ENCODE assay signal across 14 cellular contexts in the genomic region with DNA sequence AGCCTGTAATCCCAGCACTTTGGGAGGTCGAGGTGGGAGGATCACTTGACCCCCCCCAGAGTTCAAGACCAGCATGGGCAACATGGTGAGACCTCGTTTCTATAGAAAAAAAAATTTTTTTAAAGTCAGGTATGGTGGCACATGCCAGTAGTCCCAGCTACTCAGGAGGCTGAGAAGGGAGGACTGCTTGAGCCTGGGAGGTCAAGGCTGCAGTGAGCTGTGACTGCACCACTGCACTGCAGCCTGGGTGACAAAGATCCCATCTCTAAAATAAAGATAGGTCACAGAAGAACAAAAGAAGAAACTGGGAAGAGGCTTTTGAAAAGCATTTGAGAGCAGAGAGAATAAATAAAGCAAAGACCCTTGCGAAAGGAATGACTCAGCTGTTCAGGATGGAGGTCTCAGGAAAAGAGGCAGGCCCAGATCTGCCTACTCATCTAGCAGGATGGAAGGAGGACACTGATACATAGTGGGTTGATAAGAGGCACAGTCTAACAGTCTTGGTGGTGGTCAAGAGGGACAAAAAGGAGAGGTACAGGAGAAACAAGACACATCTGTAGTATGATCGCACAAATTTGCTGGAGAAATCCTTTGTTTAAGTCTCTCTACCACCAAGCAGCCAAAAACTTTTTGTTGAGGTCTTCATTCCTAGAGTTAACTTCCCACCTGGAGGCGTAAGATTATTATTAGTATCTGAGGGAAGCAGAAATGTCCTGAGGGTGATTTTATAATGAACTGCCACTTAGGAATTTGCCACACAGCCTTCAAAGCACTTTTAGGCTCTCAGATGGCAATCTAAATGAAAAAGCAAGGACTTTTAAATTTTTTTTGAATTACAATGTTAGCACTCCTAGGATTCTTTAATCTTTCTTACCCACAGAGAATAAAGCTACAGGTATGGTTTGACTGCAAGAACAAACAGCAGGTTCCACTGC. TPM values are rescaled to one million over a fixed set of nuclear protein-coding genes. Genes with fewer than 3 reads are reported as not detected.
DNase-seq lines count a peak whose midpoint lies in the region; ATAC-seq, FAIRE-seq and TF ChIP-seq lines count a peak whose summit lies in the region.
"Had no signal": no experiment of that assay in that cellular context is flagged by ENCODE, and none has a peak within 500 bp of the region (broad histone marks: within the 10 kb centered on the region; RNA-seq: fewer than 3 reads in every experiment).

No MANE protein-coding gene starts in this region.

- H3K27me3 Mint-ChIP-seq in CD8-positive, alpha-beta memory T cell = no peaks in the 10 kb centered on the region
- no peaks in the 10 kb centered on the region for H3K27me3 Mint-ChIP-seq in natural killer cell (ENCODE audit: low read depth in 2 of 2)
- H3K27me3 Mint-ChIP-seq: activated CD4-positive, alpha-beta T cell treated with anti-CD3 and anti-CD28 coated beads, Interleukin-2, amount 10 ng/mL, durations not matched to agents 7 days and 5 days had no signal

- 80 to 85% methylated on average over 5 of the region's 5 CpGs for WGBS in body of pancreas, 2 donors

- peaks cover 10% of the 10 kb centered on the region for H3K79me2 ChIP-seq in keratinocyte (ENCODE audit: control insufficient read depth, insufficient read depth, low read length)

- H3K9me1 ChIP-seq in keratinocyte (ENCODE audit: control insufficient read depth, extremely low read depth, insufficient read depth, low read length) = peaks cover 2% of the 10 kb centered on the region

- intact Hi-C loops in natural killer cell (cut with micrococcal nuclease) = no loop called here
- intact Hi-C loops in body of pancreas (cut with DNase I) = no loop called here

- H2AFZ ChIP-seq in keratinocyte (ENCODE audit: control insufficient read depth, low read length) = no peak overlapping the region

- no peak overlapping the region for H3K4me3 Mint-ChIP-seq in CD8-positive, alpha-beta memory T cell
- H3K4me3 Mint-ChIP-seq in natural killer cell = no peak overlapping the region
- H3K4me3 Mint-ChIP-seq: activated CD4-positive, alpha-beta T cell treated with anti-CD3 and anti-CD28 coated beads, Interleukin-2, amount 10 ng/mL, durations not matched to agents 7 days and 5 days had no signal

- no peak for DNase-seq in CD8-positive, alpha-beta memory T cell
- peak; percentile 57 for DNase-seq in M059J (ENCODE audit: low read depth)
- peak; percentile 86 for DNase-seq in amniotic epithelial cell (ENCODE audit: low read depth)
- DNase-seq in keratinocyte (ENCODE audit: low read depth, low spot score) = no peak
- no peak for DNase-seq in retina
- no peak for DNase-seq in natural killer cell
- no peak for DNase-seq in H54 (ENCODE audit: insufficient read length, low spot score)
- DNase-seq in body of pancreas = no peak
- DNase-seq: activated CD4-positive, alpha-beta T cell treated with anti-CD3 and anti-CD28 coated beads, Interleukin-2, amount 10 ng/mL, durations not matched to agents 7 days and 5 days; adrenal gland; DMS 273 treated with DMSO at 0.1 percent for 48 hours had no signal

- H3K9ac ChIP-seq in keratinocyte (ENCODE audit: control insufficient read depth, extremely low read depth, insufficient read depth, low read length) = no peak overlapping the region

- ATAC-seq in natural killer cell (no peak), body of pancreas (no peak)

- CTCF ChIA-PET in CD8-positive, alpha-beta memory T cell (lab: Charles Lee) = no interaction called here

- H3K27ac ChIP-seq in CD8-positive, alpha-beta memory T cell (ENCODE audit: low read depth, low read length) = peak overlapping the region; percentile 44
- H3K27ac ChIP-seq in keratinocyte (ENCODE audit: control insufficient read depth, insufficient read depth, low read length) = peak overlapping the region; percentile 32
- no peak overlapping the region for H3K27ac ChIP-seq in body of pancreas
- H3K27ac ChIP-seq: adrenal gland had no signal

- peak overlapping the region in 5 of 8 donors; percentile 21 to 86 (median 36) for H3K27ac Mint-ChIP-seq in CD8-positive, alpha-beta memory T cell
- H3K27ac Mint-ChIP-seq in natural killer cell = no peak overlapping the region
- H3K27ac Mint-ChIP-seq: activated CD4-positive, alpha-beta T cell treated with anti-CD3 and anti-CD28 coated beads, Interleukin-2, amount 10 ng/mL, durations not matched to agents 7 days and 5 days had no signal

- TF ChIP-seq POLR2A in H54 (IDR thresholded peaks at IDR 0.05; ENCODE audit: low read depth, low read length) (no peak), body of pancreas (IDR thresholded peaks at IDR 0.05) (no peak)

- dilution Hi-C loops in keratinocyte (cut with MboI; ENCODE audit: extremely low pct_ligation_motif_present, low sequenced_read_pairs) = no loop called here

- peak overlapping the region; percentile 53 for H3K4me2 ChIP-seq in keratinocyte (ENCODE audit: control insufficient read depth, extremely low read depth, insufficient read depth, low read depth, low read length)

- no peaks in the 10 kb centered on the region for H3K27me3 ChIP-seq in CD8-positive, alpha-beta memory T cell (ENCODE audit: insufficient read depth, low read length, poor library complexity, severe bottlenecking)
- H3K27me3 ChIP-seq in keratinocyte (ENCODE audit: control insufficient read depth, extremely low read depth, insufficient read depth, low read length) (no peaks in the 10 kb centered on the region), body of pancreas (no peaks in the 10 kb centered on the region)
- H3K27me3 ChIP-seq: adrenal gland had no signal

- peaks cover 16 to 80% (median 35%) of the 10 kb centered on the region in 3 donors for H3K36me3 Mint-ChIP-seq in CD8-positive, alpha-beta memory T cell
- H3K36me3 Mint-ChIP-seq in natural killer cell = peaks cover 19% of the 10 kb centered on the region

- TF ChIP-seq CTCF in keratinocyte (optimal IDR thresholded peaks at IDR 0.05 in 1 of 3, IDR thresholded peaks at IDR 0.05 in 1 of 3, conservative IDR thresholded peaks at IDR 0.05 in 1 of 3; ENCODE audit: extremely low read depth in 1 of 3, insufficient read depth in 2 of 3, low read length in 3 of 3) (no peak), natural killer cell (IDR thresholded peaks at IDR 0.05) (no peak), body of pancreas (IDR thresholded peaks at IDR 0.05) (no peak)

- no peaks in the 10 kb centered on the region for H3K9me3 Mint-ChIP-seq in CD8-positive, alpha-beta memory T cell
- H3K9me3 Mint-ChIP-seq in natural killer cell = no peaks in the 10 kb centered on the region
- H3K9me3 Mint-ChIP-seq: activated CD4-positive, alpha-beta T cell treated with anti-CD3 and anti-CD28 coated beads, Interleukin-2, amount 10 ng/mL, durations not matched to agents 7 days and 5 days had no signal

- H3K4me1 Mint-ChIP-seq in CD8-positive, alpha-beta memory T cell = peaks cover 0 to 12% (median 10%) of the 10 kb centered on the region in 3 donors
- peaks cover 0 to 2% of the 10 kb centered on the region in 2 donors for H3K4me1 Mint-ChIP-seq in natural killer cell

- peak; percentile 85 for FAIRE-seq in keratinocyte (lab: Jason Lieb, UNC)
- no peak for FAIRE-seq in H54 (lab: Jason Lieb, UNC)
- FAIRE-seq: RCC 7860 had no signal

- H3K4me1 ChIP-seq in CD8-positive, alpha-beta memory T cell (ENCODE audit: insufficient read depth, low read length) = no peaks in the 10 kb centered on the region
- H3K4me1 ChIP-seq in keratinocyte (ENCODE audit: control insufficient read depth, extremely low read depth, insufficient read depth, low read length) (peaks cover 32% of the 10 kb centered on the region), body of pancreas (no peaks in the 10 kb centered on the region)
- H3K4me1 ChIP-seq: adrenal gland had no signal

- H4K20me1 ChIP-seq in keratinocyte (ENCODE audit: control insufficient read depth, extremely low read depth, insufficient read depth, low read length) = no peaks in the 10 kb centered on the region

- no peaks in the 10 kb centered on the region for H3K9me3 ChIP-seq in CD8-positive, alpha-beta memory T cell (ENCODE audit: low read length)
- no peaks in the 10 kb centered on the region for H3K9me3 ChIP-seq in keratinocyte (ENCODE audit: control insufficient read depth, low read depth, low read length)
- no peaks in the 10 kb centered on the region for H3K9me3 ChIP-seq in body of pancreas
- H3K9me3 ChIP-seq: adrenal gland, HAP-1 had no signal

- H3K4me3 ChIP-seq in CD8-positive, alpha-beta memory T cell (ENCODE audit: low read length) = no peak overlapping the region
- H3K4me3 ChIP-seq in keratinocyte (ENCODE audit: control insufficient read depth in 2 of 3, extremely low read depth in 1 of 3, insufficient read depth in 2 of 3, low read depth in 1 of 3, low read length in 3 of 3) = no peak overlapping the region
- no peak overlapping the region for H3K4me3 ChIP-seq in body of pancreas
- H3K4me3 ChIP-seq: adrenal gland, HAP-1, lung had no signal

- H3K36me3 ChIP-seq in CD8-positive, alpha-beta memory T cell (ENCODE audit: insufficient read depth, low read length) = peaks cover 10% of the 10 kb centered on the region
- H3K36me3 ChIP-seq in keratinocyte (ENCODE audit: control insufficient read depth in 2 of 2, extremely low read depth in 1 of 2, insufficient read depth in 2 of 2, low read length in 2 of 2) (peaks cover 15 to 43% of the 10 kb centered on the region in 2 experiments), body of pancreas (replicated peaks in 1 of 2; ENCODE audit: insufficient read depth in 1 of 2, low read depth in 2 of 2) (peaks cover 6 to 10% of the 10 kb centered on the region in 2 donors)

- POLR2A ChIA-PET in CD8-positive, alpha-beta memory T cell (lab: Charles Lee) = no interaction called here

RNA-seq across cellular contexts. Expression of gene ZSWIM7, which starts 17.6 kb away (rescaled TPM):
- 10 to 100 TPM; 11.0 to 12.2 TPM for total RNA-seq in CD8-positive, alpha-beta memory T cell
- polyA plus RNA-seq in CD8-positive, alpha-beta memory T cell = 60.4 TPM
- 25.3 and 26.5 TPM in 2 replicates for total RNA-seq in M059J (2014; rRNA removed; shearing (Covaris generic))
- 41.9 to 47.1 TPM (median 43.4 TPM) in 3 replicates for polyA plus RNA-seq in keratinocyte
- 49.8 TPM for polyA plus RNA-seq in keratinocyte (2011; ENCODE audit: low read depth)
- polyA plus RNA-seq in keratinocyte (2011; cell fraction: cytosol; rRNA removed) = 34.4 and 47.7 TPM in 2 replicates
- 20.4 and 25.9 TPM in 2 replicates for polyA plus RNA-seq in keratinocyte (2011; cell fraction: nucleus; rRNA removed)
- polyA plus RNA-seq in keratinocyte (2012; ENCODE audit: low replicate concordance) = 21.6 and 37.5 TPM in 2 replicates
- polyA minus RNA-seq in keratinocyte = 7.3 to 20.1 TPM (median 19.1 TPM) in 3 replicates
- 31.7 TPM for polyA minus RNA-seq in keratinocyte (2011; cell fraction: cytosol; rRNA and poly(A)+ RNA removed)
- 1.5 and 6.3 TPM in 2 replicates for polyA minus RNA-seq in keratinocyte (2011; cell fraction: nucleus; rRNA and poly(A)+ RNA removed)
- 10 to 100 TPM; 14.6 to 19.0 (median 16.3) TPM for total RNA-seq in natural killer cell
- 10 to 100 TPM; 18.2 to 18.8 TPM for total RNA-seq in body of pancreas

RNA-seq across cellular contexts. Expression of gene TTC19, which starts 17.7 kb away (rescaled TPM):
- 10 to 100 TPM; 30.6 to 34.1 TPM for total RNA-seq in CD8-positive, alpha-beta memory T cell
- 40.5 TPM for polyA plus RNA-seq in CD8-positive, alpha-beta memory T cell
- 20.6 and 23.7 TPM in 2 replicates for total RNA-seq in M059J (2014; rRNA removed; shearing (Covaris generic))
- polyA plus RNA-seq in keratinocyte = 7.1 to 14.3 TPM (median 8.3 TPM) in 3 replicates
- 21.4 TPM for polyA plus RNA-seq in keratinocyte (2011; ENCODE audit: low read depth)
- polyA plus RNA-seq in keratinocyte (2011; cell fraction: cytosol; rRNA removed) = 10.2 and 12.3 TPM in 2 replicates
- polyA plus RNA-seq in keratinocyte (2011; cell fraction: nucleus; rRNA removed) = 23.6 and 25.3 TPM in 2 replicates
- polyA plus RNA-seq in keratinocyte (2012; ENCODE audit: low replicate concordance) = 24.5 and 29.2 TPM in 2 replicates
- 3.9 to 16.3 TPM (median 9.0 TPM) in 3 replicates for polyA minus RNA-seq in keratinocyte
- polyA minus RNA-seq in keratinocyte (2011; cell fraction: cytosol; rRNA and poly(A)+ RNA removed) = 13.4 TPM
- 25.6 and 29.1 TPM in 2 replicates for polyA minus RNA-seq in keratinocyte (2011; cell fraction: nucleus; rRNA and poly(A)+ RNA removed)
- total RNA-seq in natural killer cell (10 to 100 TPM; 40.1 to 42.3 (median 40.2) TPM), body of pancreas (10 to 100 TPM; 64.1 to 75.8 TPM)

RNA-seq across cellular contexts. Expression of gene ADORA2B, which starts 37.0 kb away (rescaled TPM):
- total RNA-seq in CD8-positive, alpha-beta memory T cell = under 1 TPM; 0.88 to 0.95 TPM
- polyA plus RNA-seq in CD8-positive, alpha-beta memory T cell = 1.2 TPM
- 20.8 and 24.7 TPM in 2 replicates for total RNA-seq in M059J (2014; rRNA removed; shearing (Covaris generic))
- 43.8 to 50.0 TPM (median 47.1 TPM) in 3 replicates for polyA plus RNA-seq in keratinocyte
- polyA plus RNA-seq in keratinocyte (2011; ENCODE audit: low read depth) = 3.1 TPM
- 29.8 and 33.5 TPM in 2 replicates for polyA plus RNA-seq in keratinocyte (2011; cell fraction: cytosol; rRNA removed)
- 49.0 and 54.2 TPM in 2 replicates for polyA plus RNA-seq in keratinocyte (2011; cell fraction: nucleus; rRNA removed)
- 12.0 and 33.5 TPM in 2 replicates for polyA plus RNA-seq in keratinocyte (2012; ENCODE audit: low replicate concordance)
- 32.3 to 42.4 TPM (median 41.9 TPM) in 3 replicates for polyA minus RNA-seq in keratinocyte
- polyA minus RNA-seq in keratinocyte (2011; cell fraction: cytosol; rRNA and poly(A)+ RNA removed) = 39.5 TPM
- 32.8 and 46.5 TPM in 2 replicates for polyA minus RNA-seq in keratinocyte (2011; cell fraction: nucleus; rRNA and poly(A)+ RNA removed)
- under 1 TPM; 0.14 to 0.88 (median 0.41) TPM for total RNA-seq in natural killer cell
- 1 to 10 TPM; 1.3 to 1.8 TPM for total RNA-seq in body of pancreas

Comparison
In these comparisons a context has a peak if more than half of its experiments do, and no peak if none do; other contexts are left out.
1. DNase-seq: peak in M059J (single experiment) and amniotic epithelial cell (single experiment); none in CD8-positive, alpha-beta memory T cell (0 of 5), keratinocyte (single experiment), retina (single experiment), natural killer cell (single experiment), H54 (single experiment) and body of pancreas (0 of 4).
2. H3K27ac ChIP-seq: peak in CD8-positive, alpha-beta memory T cell (single experiment) and keratinocyte (single experiment); none in body of pancreas (0 of 4).
3. H3K27ac Mint-ChIP-seq: peak in CD8-positive, alpha-beta memory T cell (5 of 8); none in natural killer cell (0 of 2).